Comparison of ENCODE assay signal across 12 cellular contexts in the genomic region with DNA sequence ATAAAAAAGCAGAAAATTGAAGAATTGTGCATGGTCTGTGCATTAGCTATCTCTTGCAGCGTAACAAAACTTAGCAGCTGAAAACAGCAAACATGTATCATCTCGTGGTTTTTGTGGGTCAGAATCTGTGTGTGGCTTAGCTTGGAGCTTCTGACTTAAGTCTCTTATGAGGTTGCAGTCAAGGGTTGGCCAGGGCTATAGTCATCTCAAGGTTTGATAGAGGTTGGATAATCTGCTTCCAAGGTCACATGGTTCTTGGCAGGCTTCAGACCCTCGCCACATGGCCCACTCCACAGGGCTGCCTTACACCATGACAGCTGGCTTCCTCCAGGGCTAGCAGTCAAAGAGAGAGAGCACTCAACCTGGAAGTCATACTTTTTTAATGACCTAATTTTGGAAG. TPM values are rescaled to one million over a fixed set of nuclear protein-coding genes. Genes with fewer than 3 reads are reported as not detected.
A peak's percentile ranks its signal among the peaks of the same experiment; 100 is the strongest.
DNase-seq lines count a peak whose midpoint lies in the region; TF ChIP-seq lines count a peak whose summit lies in the region.
"Had no signal": no experiment of that assay in that cellular context is flagged by ENCODE, and none has a peak within 500 bp of the region (broad histone marks: within the 10 kb centered on the region; RNA-seq: fewer than 3 reads in every experiment).

No MANE protein-coding gene starts in this region.

- no peaks in the 10 kb centered on the region for H3F3A ChIP-seq in SK-N-SH (replicated peaks; ENCODE audit: insufficient read depth)

- no peaks in the 10 kb centered on the region for H3K9me3 ChIP-seq in SK-N-SH
- no peaks in the 10 kb centered on the region for H3K9me3 ChIP-seq in Karpas-422 (ENCODE audit: low read length)
- H3K9me3 ChIP-seq: right atrium auricular region, thyroid gland had no signal

- CTCF ChIA-PET in SK-N-SH (lab: Yijun Ruan, JAX) = no interaction called here

- H3K9me2 ChIP-seq in SK-N-SH (no peaks in the 10 kb centered on the region), Karpas-422 (replicated peaks; ENCODE audit: insufficient read depth, low read length) (no peaks in the 10 kb centered on the region)

- no peaks in the 10 kb centered on the region for H3K9me3 Mint-ChIP-seq in activated T-cell treated with anti-CD3 and anti-CD28 coated beads, Interleukin-2, amount 50 U/mL, for 24 hours

- H3K27ac Mint-ChIP-seq in activated T-cell treated with anti-CD3 and anti-CD28 coated beads, Interleukin-2, amount 50 U/mL, for 24 hours = peak overlapping the region; percentile 67

- H3K36me3 Mint-ChIP-seq in activated T-cell treated with anti-CD3 and anti-CD28 coated beads, Interleukin-2, amount 50 U/mL, for 24 hours (ENCODE audit: low read depth) = peaks cover 53% of the 10 kb centered on the region

- peaks cover 60% of the 10 kb centered on the region for H3K4me1 Mint-ChIP-seq in activated T-cell treated with anti-CD3 and anti-CD28 coated beads, Interleukin-2, amount 50 U/mL, for 24 hours (ENCODE audit: low read depth)

- H4K20me1 ChIP-seq in SK-N-SH (ENCODE audit: insufficient read depth) = no peaks in the 10 kb centered on the region
- H4K20me1 ChIP-seq in Karpas-422 (ENCODE audit: insufficient read depth, low read depth, low read length) = no peaks in the 10 kb centered on the region

- H3K9ac ChIP-seq in SK-N-SH (no peak overlapping the region), Karpas-422 (ENCODE audit: low read length) (no peak overlapping the region)

- H3K27me3 ChIP-seq in SK-N-SH (ENCODE audit: insufficient read depth) (no peaks in the 10 kb centered on the region), Karpas-422 (ENCODE audit: low read length) (no peaks in the 10 kb centered on the region)
- H3K27me3 ChIP-seq: right atrium auricular region, thyroid gland had no signal

- TF ChIP-seq RAD21 in SK-N-SH (IDR thresholded peaks at IDR 0.05; ENCODE audit: low read length) = no peak

- DNase-seq in activated T-cell treated with anti-CD3 and anti-CD28 coated beads, Interleukin-2, amount 50 U/mL, for 24 hours = no peak
- no peak for DNase-seq in activated T-cell treated with anti-CD3 and anti-CD28 coated beads, Interleukin-2, amount 50 U/mL, for 1 hour
- DNase-seq in NCI-H2171 (lab: John Stamatoyannopoulos, UW) = peak; percentile 5
- DNase-seq in amniotic epithelial cell (ENCODE audit: low read depth) = peak; percentile 85
- DNase-seq in stimulated activated CD8-positive, alpha-beta memory T cell treated with anti-CD3 and anti-CD28 coated beads, Interleukin-4, amount 100 ng/mL, for 48 hours = peak; percentile 33
- DNase-seq in activated gamma-delta T cell treated with Interleukin-2 at 50 U/mL for 16 hours = no peak
- no peak for DNase-seq in SK-N-SH
- no peak for DNase-seq in Karpas-422
- DNase-seq: ACHN, T-helper 9 cell, thyroid gland had no signal

- peaks cover 0 to 4% of the 10 kb centered on the region in 2 experiments; a peak in 2 of 4 replicates for H3K4me1 ChIP-seq in SK-N-SH (ENCODE audit: control insufficient read depth in 1 of 2, insufficient read depth in 2 of 2, low read depth in 1 of 2, low read length in 1 of 2)
- peaks cover 18% of the 10 kb centered on the region for H3K4me1 ChIP-seq in Karpas-422 (ENCODE audit: low read length)

- H3K27ac ChIP-seq in SK-N-SH (ENCODE audit: low read depth in 2 of 2, low read length in 1 of 2) = no peak overlapping the region
- no peak overlapping the region for H3K27ac ChIP-seq in Karpas-422 (ENCODE audit: low read length)
- H3K27ac ChIP-seq: right atrium auricular region, thyroid gland had no signal

- H3K36me3 ChIP-seq in SK-N-SH (replicated peaks in 1 of 2; ENCODE audit: control insufficient read depth in 1 of 2, insufficient read depth in 2 of 2, low read length in 1 of 2) (peaks cover 0 to 2% of the 10 kb centered on the region in 2 experiments), Karpas-422 (ENCODE audit: insufficient read depth, low read length) (no peaks in the 10 kb centered on the region; the same call in 1 of the 2 replicates)
- H3K36me3 ChIP-seq: right atrium auricular region, thyroid gland had no signal

- 87% methylated on average over 2 of the region's 3 CpGs for WGBS in SK-N-SH (ENCODE audit: low lambda C conversion rate)

- no peak for TF ChIP-seq EP300 in SK-N-SH (IDR thresholded peaks at IDR 0.05; ENCODE audit: borderline replicate concordance in 1 of 2, low read depth in 1 of 2, low read length in 1 of 2)

- no peak for TF ChIP-seq CTCF in SK-N-SH (IDR thresholded peaks at IDR 0.05)

- no peaks in the 10 kb centered on the region for H3K27me3 Mint-ChIP-seq in activated T-cell treated with anti-CD3 and anti-CD28 coated beads, Interleukin-2, amount 50 U/mL, for 24 hours

- H2AFZ ChIP-seq in SK-N-SH (ENCODE audit: low read depth) (no peak overlapping the region), Karpas-422 (ENCODE audit: low read length) (no peak overlapping the region)

- H3K4me3 Mint-ChIP-seq in activated T-cell treated with anti-CD3 and anti-CD28 coated beads, Interleukin-2, amount 50 U/mL, for 24 hours = no peak overlapping the region

- POLR2A ChIA-PET in SK-N-SH (lab: Yijun Ruan, JAX) = no interaction called here

- H3K4me3 ChIP-seq in SK-N-SH (ENCODE audit: low read depth in 2 of 2, low read length in 1 of 2) = no peak overlapping the region
- H3K4me3 ChIP-seq in Karpas-422 (ENCODE audit: low read length) = no peak overlapping the region
- H3K4me3 ChIP-seq: right atrium auricular region, thyroid gland had no signal

- H3K4me2 ChIP-seq in SK-N-SH (no peak overlapping the region), Karpas-422 (ENCODE audit: low read depth, low read length, poor library complexity, severe bottlenecking) (no peak overlapping the region)

- peaks cover 85% of the 10 kb centered on the region for H3K79me2 ChIP-seq in SK-N-SH (ENCODE audit: insufficient read depth)
- H3K79me2 ChIP-seq in Karpas-422 (ENCODE audit: low read length) = peaks cover 80% of the 10 kb centered on the region

TF ChIP-seq in SK-N-SH, 30 proteins besides CTCF, POLR2A, EP300 and RAD21:
- TF ChIP-seq FOXM1 (IDR thresholded peaks at IDR 0.05; ENCODE audit: low read depth) (no peak), RXRA (IDR thresholded peaks at IDR 0.05; ENCODE audit: borderline replicate concordance, low read depth) (no peak), TAF1 (IDR thresholded peaks at IDR 0.05; ENCODE audit: borderline replicate concordance, low read depth, low read length) (no peak), RFX5 (IDR thresholded peaks at IDR 0.05; ENCODE audit: low read length) (no peak)
- TF ChIP-seq, protein P1, sequence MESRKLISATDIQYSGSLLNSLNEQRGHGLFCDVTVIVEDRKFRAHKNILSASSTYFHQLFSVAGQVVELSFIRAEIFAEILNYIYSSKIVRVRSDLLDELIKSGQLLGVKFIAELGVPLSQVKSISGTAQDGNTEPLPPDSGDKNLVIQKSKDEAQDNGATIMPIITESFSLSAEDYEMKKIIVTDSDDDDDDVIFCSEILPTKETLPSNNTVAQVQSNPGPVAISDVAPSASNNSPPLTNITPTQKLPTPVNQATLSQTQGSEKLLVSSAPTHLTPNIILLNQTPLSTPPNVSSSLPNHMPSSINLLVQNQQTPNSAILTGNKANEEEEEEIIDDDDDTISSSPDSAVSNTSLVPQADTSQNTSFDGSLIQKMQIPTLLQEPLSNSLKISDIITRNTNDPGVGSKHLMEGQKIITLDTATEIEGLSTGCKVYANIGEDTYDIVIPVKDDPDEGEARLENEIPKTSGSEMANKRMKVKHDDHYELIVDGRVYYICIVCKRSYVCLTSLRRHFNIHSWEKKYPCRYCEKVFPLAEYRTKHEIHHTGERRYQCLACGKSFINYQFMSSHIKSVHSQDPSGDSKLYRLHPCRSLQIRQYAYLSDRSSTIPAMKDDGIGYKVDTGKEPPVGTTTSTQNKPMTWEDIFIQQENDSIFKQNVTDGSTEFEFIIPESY (IDR thresholded peaks at IDR 0.05; ENCODE audit: borderline replicate concordance, low read depth) = no peak

RNA-seq across cellular contexts. Expression of a gene that starts 35.9 kb away (rescaled TPM):
- 21.7 and 29.8 TPM in 2 replicates for polyA plus RNA-seq in SK-N-SH (2012; rRNA removed)
- polyA plus RNA-seq in SK-N-SH (2012; cell fraction: cytosol; rRNA removed) = 26.4 and 27.7 TPM in 2 replicates
- 34.0 and 50.1 TPM in 2 replicates for polyA plus RNA-seq in SK-N-SH (2012; cell fraction: nucleus; rRNA removed)
- 25.3 and 29.7 TPM in 2 replicates for total RNA-seq in Karpas-422 (2014; rRNA removed; shearing (Covaris generic); ENCODE audit: low replicate concordance)

RNA-seq across cellular contexts. Expression of a gene that starts 36.1 kb away (rescaled TPM):
- 17.3 and 26.2 TPM in 2 replicates for polyA plus RNA-seq in SK-N-SH (2012; rRNA removed)
- 29.0 and 40.0 TPM in 2 replicates for polyA plus RNA-seq in SK-N-SH (2012; cell fraction: cytosol; rRNA removed)
- polyA plus RNA-seq in SK-N-SH (2012; cell fraction: nucleus; rRNA removed) = 13.5 and 23.2 TPM in 2 replicates
- total RNA-seq in Karpas-422 (2014; rRNA removed; shearing (Covaris generic); ENCODE audit: low replicate concordance) = 20.5 and 27.7 TPM in 2 replicates

Comparison
In these comparisons a context has a peak if more than half of its experiments do, and no peak if none do; other contexts are left out.
1. DNase-seq: peak in NCI-H2171 (single experiment), amniotic epithelial cell (single experiment) and stimulated activated CD8-positive, alpha-beta memory T cell treated with anti-CD3 and anti-CD28 coated beads, Interleukin-4, amount 100 ng/mL, for 48 hours (single experiment); none in activated T-cell treated with anti-CD3 and anti-CD28 coated beads, Interleukin-2, amount 50 U/mL, for 24 hours (single experiment), activated T-cell treated with anti-CD3 and anti-CD28 coated beads, Interleukin-2, amount 50 U/mL, for 1 hour (single experiment), activated gamma-delta T cell treated with Interleukin-2 at 50 U/mL for 16 hours (single experiment), SK-N-SH (single experiment) and Karpas-422 (single experiment).